ENCODE assay signal across 13 cellular contexts in the genomic region with DNA sequence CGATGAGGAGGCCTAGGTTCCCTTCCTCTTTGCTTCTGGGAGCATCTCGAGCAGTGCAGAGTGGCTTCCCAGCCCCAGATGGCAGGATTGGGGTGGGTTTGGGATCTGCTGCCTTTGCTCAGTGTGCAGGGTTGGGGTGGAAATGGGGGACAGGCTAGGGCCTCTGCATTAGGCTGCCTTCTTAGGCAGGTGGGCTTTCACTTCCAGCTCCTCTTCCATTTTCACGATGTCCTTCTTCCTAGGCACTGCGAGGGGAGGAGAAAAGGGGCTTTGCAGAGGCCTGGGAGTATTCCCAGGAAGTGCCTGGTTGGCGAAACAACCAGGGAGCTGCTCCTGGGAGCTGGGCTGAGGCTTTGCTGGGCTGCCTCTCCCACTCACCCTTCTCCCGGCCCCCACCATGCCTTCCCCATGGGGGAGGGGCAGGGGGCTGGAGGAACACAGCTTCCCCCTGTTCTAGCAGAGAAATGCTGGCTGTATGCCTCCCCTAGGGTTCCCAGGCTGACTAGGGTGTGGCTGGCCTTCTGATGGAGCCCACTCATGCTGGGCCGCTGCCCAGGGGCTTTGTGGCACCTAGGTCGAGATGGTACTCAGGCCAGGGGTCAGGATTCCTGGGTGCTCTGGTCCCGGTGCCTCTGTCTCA. TPM values are rescaled to one million over a fixed set of nuclear protein-coding genes. Genes with fewer than 3 reads are reported as not detected.
A peak's percentile ranks its signal among the peaks of the same experiment; 100 is the strongest.
DNase-seq lines count a peak whose midpoint lies in the region; ATAC-seq and TF ChIP-seq lines count a peak whose summit lies in the region.
"Had no signal": no experiment of that assay in that cellular context is flagged by ENCODE, and none has a peak within 500 bp of the region (broad histone marks: within the 10 kb centered on the region; RNA-seq: fewer than 3 reads in every experiment).

No MANE protein-coding gene starts in this region.

- H3K9me3 ChIP-seq in upper lobe of right lung, result no peaks in the 10 kb centered on the region

- TF ChIP-seq CTCF in natural killer cell (IDR thresholded peaks at IDR 0.05) (no peak), coronary artery (IDR thresholded peaks at IDR 0.05) (no peak), neural crest cell (conservative IDR thresholded peaks at IDR 0.05) (no peak), upper lobe of right lung (IDR thresholded peaks at IDR 0.05) (no peak)

- H3K36me3 ChIP-seq in upper lobe of right lung, result peaks cover 35% of the 10 kb centered on the region

- H3K27me3 Mint-ChIP-seq in natural killer cell (ENCODE audit: low read depth in 2 of 2), result peaks cover 0 to 7% of the 10 kb centered on the region in 2 donors
- H3K27me3 Mint-ChIP-seq in natural killer cell treated with Interleukin-12 subunit alpha and Interleukin-12 subunit beta and Interleukin-15 and Interleukin-18, amount 100 ng/mL, for 72 hours, result peaks cover 6 to 10% of the 10 kb centered on the region in 2 donors
- H3K27me3 Mint-ChIP-seq in neural crest cell (ENCODE audit: low read depth), result peaks cover 3% of the 10 kb centered on the region

- peak overlapping the region; percentile 95 to 97 for H3K27ac Mint-ChIP-seq in natural killer cell
- no peak overlapping the region for H3K27ac Mint-ChIP-seq in natural killer cell treated with Interleukin-12 subunit alpha and Interleukin-12 subunit beta and Interleukin-15 and Interleukin-18, amount 100 ng/mL, for 72 hours
- no peak overlapping the region for H3K27ac Mint-ChIP-seq in neural crest cell (ENCODE audit: unreplicated experiment)

- no peak overlapping the region for H3K4me3 Mint-ChIP-seq in natural killer cell
- H3K4me3 Mint-ChIP-seq in natural killer cell treated with Interleukin-12 subunit alpha and Interleukin-12 subunit beta and Interleukin-15 and Interleukin-18, amount 100 ng/mL, for 72 hours, result no peak overlapping the region
- H3K4me3 Mint-ChIP-seq in neural crest cell, result peak overlapping the region; percentile 97

- no peaks in the 10 kb centered on the region for H3K27me3 ChIP-seq in upper lobe of right lung

- peak overlapping the region; percentile 79 for H3K4me3 ChIP-seq in coronary artery
- peak overlapping the region; percentile 63 for H3K4me3 ChIP-seq in upper lobe of right lung
- H3K4me3 ChIP-seq: PC-9 had no signal

- H3K27ac ChIP-seq in coronary artery, result peak overlapping the region; percentile 94 to 99
- H3K27ac ChIP-seq in upper lobe of right lung, result no peak overlapping the region
- H3K27ac ChIP-seq: PC-9 had no signal

- no peak for ATAC-seq in natural killer cell
- ATAC-seq in natural killer cell treated with Interleukin-12 subunit alpha and Interleukin-12 subunit beta and Interleukin-15 and Interleukin-18, amount 100 ng/mL, for 72 hours, result no peak
- no peak for ATAC-seq in upper lobe of right lung
- no peak for ATAC-seq in HG03442 (IDR thresholded peaks at IDR 0.05; ENCODE audit: unreplicated experiment)
- ATAC-seq: CD8-positive, alpha-beta T cell had no signal

- H3K4me1 Mint-ChIP-seq in natural killer cell, result peaks cover 31 to 33% of the 10 kb centered on the region in 2 donors
- peaks cover 28 to 33% of the 10 kb centered on the region in 2 donors for H3K4me1 Mint-ChIP-seq in natural killer cell treated with Interleukin-12 subunit alpha and Interleukin-12 subunit beta and Interleukin-15 and Interleukin-18, amount 100 ng/mL, for 72 hours (ENCODE audit: low read depth in 2 of 2)
- H3K4me1 Mint-ChIP-seq in neural crest cell, result peaks cover 40% of the 10 kb centered on the region

- no peak for DNase-seq in natural killer cell
- DNase-seq in natural killer cell treated with Interleukin-12 subunit alpha and Interleukin-12 subunit beta and Interleukin-15 and Interleukin-18, amount 100 ng/mL, for 72 hours (ENCODE audit: low spot score), result no peak
- peak; percentile 87 for DNase-seq in coronary artery (ENCODE audit: low spot score)
- DNase-seq in neural crest cell (ENCODE audit: low read depth, low spot score), result no peak
- no peak for DNase-seq in upper lobe of right lung
- DNase-seq in NCI-H187 treated with DMSO at 0.1 percent for 48 hours (lab: John Stamatoyannopoulos, UW), result no peak
- DNase-seq in NOMO-1 treated with dmso at 0.1 percent for 144 hours (lab: John Stamatoyannopoulos, UW; ENCODE audit: unreplicated experiment), result no peak
- DNase-seq: activated gamma-delta T cell; CD8-positive, alpha-beta T cell; stimulated activated CD4-positive, alpha-beta T cell treated with anti-CD3 and anti-CD28 coated beads, Interleukin-15, amount 100 ng/mL, for 24 hours; stimulated activated naive CD4-positive, alpha-beta T cell treated with Interleukin-2 at 50 U/mL for 16 hours had no signal

- peaks cover 11% of the 10 kb centered on the region for H3K4me1 ChIP-seq in upper lobe of right lung

- intact Hi-C loops in natural killer cell (cut with micrococcal nuclease) (no loop called here), upper lobe of right lung (cut with DNase I) (no loop called here)

- H3K36me3 Mint-ChIP-seq in natural killer cell (no peaks in the 10 kb centered on the region), neural crest cell (ENCODE audit: low read depth) (no peaks in the 10 kb centered on the region)
- no peaks in the 10 kb centered on the region for H3K36me3 Mint-ChIP-seq in natural killer cell treated with Interleukin-12 subunit alpha and Interleukin-12 subunit beta and Interleukin-15 and Interleukin-18, amount 100 ng/mL, for 72 hours

- H3K9me3 Mint-ChIP-seq in natural killer cell (no peaks in the 10 kb centered on the region), neural crest cell (no peaks in the 10 kb centered on the region)
- H3K9me3 Mint-ChIP-seq in natural killer cell treated with Interleukin-12 subunit alpha and Interleukin-12 subunit beta and Interleukin-15 and Interleukin-18, amount 100 ng/mL, for 72 hours, result no peaks in the 10 kb centered on the region
- H3K9me3 Mint-ChIP-seq: CD8-positive, alpha-beta T cell had no signal

RNA-seq across cellular contexts. Expression of a gene that starts 2.4 kb away (rescaled TPM):
- total RNA-seq in natural killer cell (100 to 1,000 TPM in 1 of 3 donors, 10 to 100 TPM in 2; 72.5 to 177 (median 96.7) TPM), neural crest cell (51.0 and 52.8 TPM in 2 replicates), upper lobe of right lung (67.0 TPM)
- total RNA-seq in natural killer cell treated with Interleukin-12 subunit alpha and Interleukin-12 subunit beta and Interleukin-15 and Interleukin-18, amount 100 ng/mL, for 72 hours, result 1 to 10 TPM; 3.0 to 4.0 TPM

RNA-seq across cellular contexts. Expression of a gene that starts 16.1 kb away (rescaled TPM):
- total RNA-seq in natural killer cell, result 10 to 100 TPM; 18.6 to 32.8 (median 23.3) TPM
- 10 to 100 TPM; 43.1 to 55.1 TPM for total RNA-seq in natural killer cell treated with Interleukin-12 subunit alpha and Interleukin-12 subunit beta and Interleukin-15 and Interleukin-18, amount 100 ng/mL, for 72 hours
- 32.1 and 34.3 TPM in 2 replicates for total RNA-seq in neural crest cell
- 37.3 TPM for total RNA-seq in upper lobe of right lung

RNA-seq across cellular contexts. Expression of a gene that starts 25.8 kb away (rescaled TPM):
- total RNA-seq in natural killer cell (not detected), neural crest cell (not detected in 2 replicates), upper lobe of right lung (6.1 TPM)
- total RNA-seq in natural killer cell treated with Interleukin-12 subunit alpha and Interleukin-12 subunit beta and Interleukin-15 and Interleukin-18, amount 100 ng/mL, for 72 hours, result not detected
- total RNA-seq: PC-9 had no signal

RNA-seq across cellular contexts. Expression of a gene that starts 46.9 kb away (rescaled TPM):
- 100 to 1,000 TPM; 403 to 663 (median 424) TPM for total RNA-seq in natural killer cell
- 1 to 10 TPM; 5.4 to 5.6 TPM for total RNA-seq in natural killer cell treated with Interleukin-12 subunit alpha and Interleukin-12 subunit beta and Interleukin-15 and Interleukin-18, amount 100 ng/mL, for 72 hours
- 23.2 and 24.2 TPM in 2 replicates for total RNA-seq in neural crest cell
- total RNA-seq in upper lobe of right lung, result 199 TPM
- total RNA-seq: PC-9 had no signal

Comparison
In these comparisons a context has a peak if more than half of its experiments do, and no peak if none do; other contexts are left out.
1. H3K27ac Mint-ChIP-seq: peak in natural killer cell (2 of 2); none in natural killer cell treated with Interleukin-12 subunit alpha and Interleukin-12 subunit beta and Interleukin-15 and Interleukin-18, amount 100 ng/mL, for 72 hours (0 of 2) and neural crest cell (single experiment).
2. RNA of a gene that starts 2.4 kb away (total RNA-seq): 72.5 to 177 TPM in natural killer cell, 67.0 TPM in upper lobe of right lung (single experiment) and 51.0 to 52.8 TPM in neural crest cell; 3.0 to 4.0 TPM in natural killer cell treated with Interleukin-12 subunit alpha and Interleukin-12 subunit beta and Interleukin-15 and Interleukin-18, amount 100 ng/mL, for 72 hours; every median in the first group is over 10 times any median in the second.